ENCODE assay signal across 25 cellular contexts in the genomic region with DNA sequence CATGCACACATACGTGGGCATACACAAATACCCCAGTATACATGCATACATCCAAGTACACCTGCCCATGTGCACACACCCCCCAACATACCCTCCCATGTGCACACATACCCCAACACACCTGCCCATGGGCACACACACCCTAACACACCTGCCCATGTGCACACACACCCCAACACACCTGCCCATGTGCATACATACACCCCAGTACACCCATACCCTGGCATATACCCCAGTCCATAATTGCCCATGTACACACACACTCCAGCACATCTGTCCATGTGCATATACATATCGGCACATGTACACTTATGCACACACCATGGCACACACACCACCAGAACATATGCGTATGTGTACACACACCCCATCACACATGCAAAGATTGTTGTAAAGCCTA.
A peak's percentile ranks its signal among the peaks of the same experiment; 100 is the strongest.
DNase-seq lines count a peak whose midpoint lies in the region; FAIRE-seq and TF ChIP-seq lines count a peak whose summit lies in the region.
"Had no signal": no experiment of that assay in that cellular context is flagged by ENCODE, and none has a peak within 500 bp of the region (broad histone marks: within the 10 kb centered on the region; RNA-seq: fewer than 3 reads in every experiment).

No MANE protein-coding gene starts in this region.

- no peak overlapping the region for H3K4me2 ChIP-seq in neuronal stem cell (ENCODE audit: insufficient read depth, low read length, poor library complexity, severe bottlenecking)
- H3K4me2 ChIP-seq: A549; BLaER1 treated with 17β-estradiol and CSF1 and Interleukin-3, amounts not matched to agents 10 nM and 100 nM; GM23338 had no signal

- no peak overlapping the region for H2BK5ac ChIP-seq in neuronal stem cell (ENCODE audit: low read length)

- no peak overlapping the region for H4K91ac ChIP-seq in neuronal stem cell (ENCODE audit: low read depth, low read length, poor library complexity)

- no peaks in the 10 kb centered on the region for H3K27me3 Mint-ChIP-seq in endodermal cell (ENCODE audit: insufficient read depth)

- peaks cover 19% of the 10 kb centered on the region for H3K9me3 Mint-ChIP-seq in endodermal cell

- no peak overlapping the region for H2BK15ac ChIP-seq in neuronal stem cell (ENCODE audit: low read length)

- H3K36me3 Mint-ChIP-seq in endodermal cell (ENCODE audit: low read depth): no peaks in the 10 kb centered on the region
- H3K36me3 Mint-ChIP-seq: CD14-positive monocyte had no signal

- H2AFZ ChIP-seq in neuronal stem cell (ENCODE audit: low read length): no peak overlapping the region
- H2AFZ ChIP-seq: GM23338 had no signal

- no peak overlapping the region for H3K27ac ChIP-seq in endodermal cell (ENCODE audit: low read depth, low read length)
- no peak overlapping the region for H3K27ac ChIP-seq in neuronal stem cell (replicated peaks; ENCODE audit: low read length)
- H3K27ac ChIP-seq: A549; BLaER1 treated with 17β-estradiol and CSF1 and Interleukin-3, amounts not matched to agents 10 nM and 100 nM had no signal

- peak overlapping the region; percentile 39 for H3K14ac ChIP-seq in neuronal stem cell (ENCODE audit: low read length)

- H4K8ac ChIP-seq in neuronal stem cell (ENCODE audit: low read depth, low read length): no peak overlapping the region

- no peak overlapping the region for H3K4me3 Mint-ChIP-seq in endodermal cell
- H3K4me3 Mint-ChIP-seq: CD14-positive monocyte; CD4-positive, alpha-beta T cell; CD8-positive, alpha-beta memory T cell; GM23338; HFFc6 had no signal

- H2BK120ac ChIP-seq in neuronal stem cell (ENCODE audit: low read depth, low read length): no peak overlapping the region

- H3K4me3 ChIP-seq in endodermal cell (ENCODE audit: low read length) (no peak overlapping the region), neuronal stem cell (ENCODE audit: low read length in 2 of 2) (peak overlapping the region in 1 of 2 donors; percentile 56)
- H3K4me3 ChIP-seq: A549; BLaER1 treated with 17β-estradiol and CSF1 and Interleukin-3, amounts not matched to agents 10 nM and 100 nM; GM23338; HAP-1 had no signal

- H3K79me1 ChIP-seq in neuronal stem cell (ENCODE audit: low read depth, low read length): no peaks in the 10 kb centered on the region

- no peak for TF ChIP-seq CTCF in endodermal cell (conservative IDR thresholded peaks at IDR 0.05)
- no peak for TF ChIP-seq CTCF in D721Med (IDR thresholded peaks at IDR 0.05; ENCODE audit: insufficient read depth, missing control alignments)

- H3K4me1 Mint-ChIP-seq in endodermal cell: no peaks in the 10 kb centered on the region
- H3K4me1 Mint-ChIP-seq: CD14-positive monocyte; CD8-positive, alpha-beta memory T cell; GM23338 had no signal

- no peak overlapping the region for H3K18ac ChIP-seq in neuronal stem cell (ENCODE audit: low read length)

- FAIRE-seq in HTR-8/SVneo (lab: Jason Lieb, UNC) (peak; percentile 95), urothelium cell line (lab: Jason Lieb, UNC) (peak; percentile 92), D721Med (lab: Jason Lieb, UNC) (no peak)
- FAIRE-seq: A549, GM12891, GM18507, H54 had no signal

- WGBS in endodermal cell (ENCODE audit: insufficient coverage in 1 of 2, insufficient read length in 1 of 2), 2 experiments: 96 to 100% methylated on average over 2 to 3 of the region's 3 CpGs
- WGBS in neuronal stem cell (ENCODE audit: extremely low coverage in 2 of 2, insufficient read length in 2 of 2, insufficient replicate concordance in 1 of 2), 2 donors: no CpG with 5 or more reads among the region's 3 CpGs

- H3K27me3 ChIP-seq in endodermal cell (ENCODE audit: control insufficient read depth, insufficient read depth, low read length, poor library complexity, severe bottlenecking) (no peaks in the 10 kb centered on the region), neuronal stem cell (ENCODE audit: control insufficient read depth in 3 of 3, insufficient read depth in 3 of 3, low read depth in 1 of 3, low read length in 3 of 3) (peaks cover 0 to 2% (median 0%) of the 10 kb centered on the region in 3 experiments)
- H3K27me3 ChIP-seq: BE2C; BLaER1 treated with 17β-estradiol and CSF1 and Interleukin-3, amounts not matched to agents 10 nM and 100 nM had no signal

- DNase-seq in HTR-8/SVneo (ENCODE audit: insufficient read length, low spot score): no peak
- DNase-seq in endodermal cell: peak; percentile 29
- DNase-seq in neuronal stem cell (ENCODE audit: low spot score): no peak
- DNase-seq in urothelium cell line (ENCODE audit: low spot score): no peak
- DNase-seq in D721Med (ENCODE audit: insufficient read length, low spot score): no peak
- DNase-seq in erythroblast (lab: John Stamatoyannopoulos, UW): no peak
- no peak for DNase-seq in NCI-H1048 (lab: John Stamatoyannopoulos, UW)
- DNase-seq: 8988T; ACHN; AML-193; BE2C; CD4-positive, alpha-beta T cell; CD8-positive, alpha-beta memory T cell; DMS53; DMS79 treated with DMSO at 0.1 percent for 48 hours; GF-D8; HFFc6 had no signal

- H3K36me3 ChIP-seq in endodermal cell (ENCODE audit: control insufficient read depth, insufficient read depth, low read length) (no peaks in the 10 kb centered on the region), neuronal stem cell (replicated peaks in 1 of 2; ENCODE audit: control insufficient read depth in 2 of 2, insufficient read depth in 2 of 2, low read length in 2 of 2) (no peaks in the 10 kb centered on the region)
- H3K36me3 ChIP-seq: BE2C; BLaER1 treated with 17β-estradiol and CSF1 and Interleukin-3, amounts not matched to agents 10 nM and 100 nM; HAP-1 had no signal

- no peak overlapping the region for H3K9ac ChIP-seq in endodermal cell (ENCODE audit: extremely low read depth, low read length, poor library complexity, severe bottlenecking)
- no peak overlapping the region for H3K9ac ChIP-seq in neuronal stem cell (ENCODE audit: low read depth, low read length, poor library complexity)
- H3K9ac ChIP-seq: BLaER1 treated with 17β-estradiol and CSF1 and Interleukin-3, amounts not matched to agents 10 nM and 100 nM had no signal

- H3K23ac ChIP-seq in neuronal stem cell (ENCODE audit: low read depth, low read length, poor library complexity): no peak overlapping the region

- no peak for TF ChIP-seq POLR2A in erythroblast (IDR thresholded peaks at IDR 0.05; ENCODE audit: low read length)

- H3K9me3 ChIP-seq in endodermal cell (ENCODE audit: control insufficient read depth, low read length) (peaks cover 17% of the 10 kb centered on the region), neuronal stem cell (replicated peaks in 1 of 2; ENCODE audit: control insufficient read depth in 2 of 2, insufficient read depth in 1 of 2, low read depth in 1 of 2, low read length in 2 of 2) (peaks cover 6% of the 10 kb centered on the region in 2 donors)
- H3K9me3 ChIP-seq: HAP-1 had no signal

- no peak overlapping the region for H2AK5ac ChIP-seq in neuronal stem cell (ENCODE audit: low read depth, low read length)

- H3K4me1 ChIP-seq in endodermal cell (ENCODE audit: control insufficient read depth, insufficient read depth, low read length): no peaks in the 10 kb centered on the region
- H3K4me1 ChIP-seq in neuronal stem cell (ENCODE audit: control insufficient read depth in 2 of 2, insufficient read depth in 1 of 2, low read depth in 1 of 2, low read length in 2 of 2): peaks cover 1 to 2% of the 10 kb centered on the region in 2 donors
- H3K4me1 ChIP-seq: A549, BE2C had no signal

- H3K4ac ChIP-seq in neuronal stem cell (ENCODE audit: low read length): no peak overlapping the region

- H3K27ac Mint-ChIP-seq in endodermal cell: no peak overlapping the region
- H3K27ac Mint-ChIP-seq: CD14-positive monocyte; CD4-positive, alpha-beta T cell; CD8-positive, alpha-beta memory T cell; GM23338; HFFc6 had no signal

- H2BK12ac ChIP-seq in neuronal stem cell (ENCODE audit: low read length): no peak overlapping the region
